26 cellular contexts compared by ENCODE assay signal in the genomic region with DNA sequence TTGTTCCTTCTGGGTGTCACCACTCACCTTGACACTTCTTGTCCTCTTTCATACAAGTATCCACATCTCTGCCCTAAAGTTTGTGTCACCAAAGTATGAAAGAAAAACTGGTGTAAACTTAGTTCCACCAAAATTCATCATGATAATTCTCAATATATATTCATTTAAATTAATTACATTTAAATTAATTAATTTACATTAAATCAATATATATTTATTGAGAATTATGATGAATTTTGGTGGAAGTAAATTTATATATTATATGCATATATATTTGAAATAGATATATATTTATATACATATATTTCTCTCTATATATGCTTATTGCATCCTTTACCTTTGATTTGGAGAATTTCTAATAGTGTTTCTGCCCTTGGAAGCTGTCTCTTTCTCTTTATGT.
"Had no signal": no experiment of that assay in that cellular context is flagged by ENCODE, and none has a peak within 500 bp of the region (broad histone marks: within the 10 kb centered on the region; RNA-seq: fewer than 3 reads in every experiment).

No MANE protein-coding gene starts in this region.

- H3K4me3 ChIP-seq: pancreas, psoas muscle, right lobe of liver, sigmoid colon, smooth muscle cell, spleen, suprapubic skin, testis, tibial artery, transverse colon, upper lobe of right lung, uterus had no signal

- H3K4me1 ChIP-seq: pancreas, psoas muscle, right lobe of liver, sigmoid colon, spleen, suprapubic skin, testis, tibial artery, transverse colon, upper lobe of right lung, uterus had no signal

- H3K27ac ChIP-seq: neutrophil, pancreas, psoas muscle, right lobe of liver, sigmoid colon, spleen, suprapubic skin, testis, tibial artery, transverse colon, upper lobe of right lung, uterus had no signal

- DNase-seq: naive thymus-derived CD8-positive, alpha-beta T cell; nephron progenitor cell; nucleus accumbens; pancreas; psoas muscle; right cardiac atrium; right lobe of liver; sigmoid colon; spleen; stimulated activated CD4-positive, alpha-beta T cell treated with anti-CD3 and anti-CD28 coated beads, Interleukin-12 subunit alpha, Interleukin-12 subunit beta, amount 100 ng/mL, for 4 hours; stimulated activated CD4-positive, alpha-beta T cell treated with anti-CD3 and anti-CD28 coated beads, Interleukin-1b, Interleukin-23, amount 100 ng/mL, for 48 hours; stimulated activated CD4-positive, alpha-beta T cell treated with anti-CD3 and anti-CD28 coated beads, Interleukin-4, amount 100 ng/mL, for 1 hour; stimulated activated CD4-positive, alpha-beta T cell treated with anti-CD3 and anti-CD28 coated beads, Interleukin-4, amount 100 ng/mL, for 4 hours; stimulated activated CD8-positive, alpha-beta memory T cell treated with anti-CD3 and anti-CD28 coated beads, Interleukin-4, amount 100 ng/mL, for 48 hours; stimulated activated naive CD4-positive, alpha-beta T cell; stimulated activated naive CD8-positive, alpha-beta T cell treated with anti-CD3 and anti-CD28 coated beads, Interleukin-15, amount 100 ng/mL, for 72 hours; stimulated activated naive CD8-positive, alpha-beta T cell treated with anti-CD3 and anti-CD28 coated beads, Interleukin-15, Interleukin-2, amounts not matched to agents 100 U/mL and 50 U/mL, for 24 hours; substantia nigra; testis; tibial artery; transverse colon; upper lobe of right lung; uterus had no signal

- H3K36me3 ChIP-seq: neutrophil, pancreas, right lobe of liver, sigmoid colon, spleen, suprapubic skin, tibial artery, transverse colon, upper lobe of right lung, uterus had no signal

- H3K9me3 ChIP-seq: neutrophil, psoas muscle, right lobe of liver, suprapubic skin, testis, upper lobe of right lung, uterus had no signal
